Comparison of ENCODE assay signal across 8 cellular contexts in the genomic region with DNA sequence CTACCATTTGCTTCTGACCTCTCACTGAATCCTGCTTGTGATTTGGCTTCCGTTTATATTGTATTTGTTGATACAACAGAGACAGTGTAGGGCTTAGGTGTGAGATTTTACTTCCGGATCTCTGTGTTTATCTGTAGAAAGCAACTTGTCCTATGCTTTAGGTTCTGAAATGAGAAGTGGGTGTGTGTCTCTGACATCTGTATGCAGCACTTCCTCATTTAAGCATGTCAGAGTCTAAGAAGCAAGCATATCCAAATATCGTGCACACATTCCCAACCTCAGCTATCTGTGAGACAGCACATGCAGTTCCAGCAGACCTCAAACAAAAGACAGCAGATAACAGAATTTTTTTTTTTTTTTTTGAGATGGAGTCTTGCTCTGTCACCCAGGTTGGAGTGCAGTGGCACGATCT. TPM values are rescaled to one million over a fixed set of nuclear protein-coding genes. Genes with fewer than 3 reads are reported as not detected.
DNase-seq lines count a peak whose midpoint lies in the region; ATAC-seq and TF ChIP-seq lines count a peak whose summit lies in the region.

No MANE protein-coding gene starts in this region.

- WGBS in upper lobe of left lung, 2 donors: 31% methylated on average over 4 of the region's 4 CpGs
- 75% methylated on average over 4 of the region's 4 CpGs for WGBS in mammary epithelial cell (ENCODE audit: low coverage, missing lambda C conversion rate)
- 90% methylated on average over 4 of the region's 4 CpGs for WGBS in smooth muscle cell (ENCODE audit: low lambda C conversion rate)

- dilution Hi-C loops in mammary epithelial cell (cut with HindIII; ENCODE audit: low sequenced_read_pairs): no loop called here

- H3K27me3 ChIP-seq in upper lobe of left lung (no peaks in the 10 kb centered on the region), mammary epithelial cell (ENCODE audit: insufficient read depth, low read length) (no peaks in the 10 kb centered on the region), smooth muscle cell (ENCODE audit: low read depth) (no peaks in the 10 kb centered on the region)

- TF ChIP-seq CTCF in upper lobe of left lung (IDR thresholded peaks at IDR 0.05): no peak
- no peak for TF ChIP-seq CTCF in mammary epithelial cell (conservative IDR thresholded peaks at IDR 0.05 in 1 of 2, IDR thresholded peaks at IDR 0.05 in 1 of 2; ENCODE audit: extremely low read depth in 1 of 2, insufficient read depth in 1 of 2, low read depth in 1 of 2, low read length in 2 of 2)
- TF ChIP-seq CTCF in smooth muscle cell (IDR thresholded peaks at IDR 0.05; ENCODE audit: borderline replicate concordance, insufficient read depth, poor library complexity, severe bottlenecking): no peak

- no peak overlapping the region for H3K4me3 ChIP-seq in upper lobe of left lung
- no peak overlapping the region for H3K4me3 ChIP-seq in mammary epithelial cell (replicated peaks in 1 of 3; ENCODE audit: insufficient read depth in 1 of 3, low read depth in 2 of 3, low read length in 3 of 3)
- no peak overlapping the region for H3K4me3 ChIP-seq in smooth muscle cell

- H3K27ac ChIP-seq in upper lobe of left lung: peak overlapping the region; percentile 31 to 74 (median 58)
- H3K27ac ChIP-seq in mammary epithelial cell (ENCODE audit: insufficient read depth, low read depth, low read length): no peak overlapping the region
- no peak overlapping the region for H3K27ac ChIP-seq in smooth muscle cell (ENCODE audit: low read depth)

- BruUV-seq in mammary epithelial cell (replicated peaks; lab: Mats Ljungman, UMichigan): no TSS peak

- H3K4me2 ChIP-seq in mammary epithelial cell (ENCODE audit: insufficient read depth, low read depth, low read length) (no peak overlapping the region), smooth muscle cell (no peak overlapping the region)

- H3K9me3 ChIP-seq in upper lobe of left lung: no peaks in the 10 kb centered on the region
- H3K9me3 ChIP-seq in mammary epithelial cell (replicated peaks; ENCODE audit: insufficient read depth, low read length): no peaks in the 10 kb centered on the region
- no peaks in the 10 kb centered on the region for H3K9me3 ChIP-seq in smooth muscle cell (replicated peaks; ENCODE audit: low read depth)

- intact Hi-C loops in mammary epithelial cell (cut with micrococcal nuclease): no loop called here

- TF ChIP-seq POLR2A in upper lobe of left lung (IDR thresholded peaks at IDR 0.05): peak in 1 of 4 donors; percentile 37

- CTCF ChIA-PET in mammary epithelial cell (lab: Charles Lee; ENCODE audit: low non-redundant PET): no interaction called here

- ATAC-seq in GM18502 (IDR thresholded peaks at IDR 0.05; ENCODE audit: poor library complexity, unreplicated experiment): peak; percentile 99
- peak; percentile 99 for ATAC-seq in GM21786 (IDR thresholded peaks at IDR 0.05; ENCODE audit: unreplicated experiment)
- peak; percentile 59 for ATAC-seq in esophagus mucosa
- ATAC-seq in upper lobe of left lung (ENCODE audit: low FRiP score in 2 of 2): peak; percentile 43 to 69

- H3K79me2 ChIP-seq in mammary epithelial cell (ENCODE audit: insufficient read depth, low read length) (peaks cover 23% of the 10 kb centered on the region), smooth muscle cell (ENCODE audit: low read depth) (peaks cover 77% of the 10 kb centered on the region)

- no peaks in the 10 kb centered on the region for H3F3A ChIP-seq in smooth muscle cell (ENCODE audit: low read depth)

- H3K4me1 ChIP-seq in upper lobe of left lung (peaks cover 82 to 94% (median 88%) of the 10 kb centered on the region in 4 donors), mammary epithelial cell (ENCODE audit: insufficient read depth, low read length) (no peaks in the 10 kb centered on the region), smooth muscle cell (ENCODE audit: low read depth) (no peaks in the 10 kb centered on the region)

- H3K36me3 ChIP-seq in upper lobe of left lung (no peaks in the 10 kb centered on the region), mammary epithelial cell (ENCODE audit: insufficient read depth, low read length) (no peaks in the 10 kb centered on the region), smooth muscle cell (ENCODE audit: low read depth) (no peaks in the 10 kb centered on the region)

- H3K9ac ChIP-seq in mammary epithelial cell (ENCODE audit: insufficient read depth, low read length) (no peak overlapping the region), smooth muscle cell (ENCODE audit: low read depth) (no peak overlapping the region)

- H2AFZ ChIP-seq in mammary epithelial cell (ENCODE audit: low read depth, low read length) (no peak overlapping the region), smooth muscle cell (ENCODE audit: low read depth) (no peak overlapping the region)

- H4K20me1 ChIP-seq in mammary epithelial cell (ENCODE audit: insufficient read depth, low read length) (no peaks in the 10 kb centered on the region), smooth muscle cell (ENCODE audit: low read depth) (peaks cover 83% of the 10 kb centered on the region)

- in situ Hi-C loops in mammary epithelial cell (cut with MboI; ENCODE audit: low sequenced_read_pairs in 2 of 2): no loop called here

- DNase-seq in MV-4-11 (lab: John Stamatoyannopoulos, UW): peak; percentile 92
- DNase-seq in upper lobe of left lung: no peak
- DNase-seq in mammary epithelial cell: no peak
- DNase-seq in smooth muscle cell (lab: John Stamatoyannopoulos, UW; ENCODE audit: unreplicated experiment): no peak
- DNase-seq in NK-92 treated with Interleukin-12 subunit alpha and Interleukin-12 subunit beta, amount 100 ng/mL, for 24 hours (lab: John Stamatoyannopoulos, UW): no peak

- TF ChIP-seq EP300 in upper lobe of left lung (IDR thresholded peaks at IDR 0.05): peak in 2 of 4 donors; percentile 59 to 79

RNA-seq across cellular contexts. Expression of gene KLF9, which starts 16.3 kb away (rescaled TPM):
- total RNA-seq in esophagus mucosa (6.1 TPM), upper lobe of left lung (100 to 1,000 TPM in 2 of 6 donors, 10 to 100 TPM in 4; 51.8 to 135 (median 83.5) TPM), mammary epithelial cell (10 to 100 TPM in 1 of 2 donors, 1 to 10 TPM in 1; 5.5 to 10.8 TPM), smooth muscle cell (13.5 and 25.7 TPM in 2 replicates)
- polyA plus RNA-seq in mammary epithelial cell (3.2 TPM), smooth muscle cell (2.9 and 3.2 TPM in 2 replicates)
- polyA minus RNA-seq in mammary epithelial cell: 1.2 TPM

Comparison
In these comparisons a context has a peak if more than half of its experiments do, and no peak if none do; other contexts are left out.
1. H3K27ac ChIP-seq: peak in upper lobe of left lung (4 of 4); none in mammary epithelial cell (single experiment) and smooth muscle cell (single experiment).
2. Peak in every context shown above with its lines, with median percentiles within 50 percentile points of each other: ATAC-seq.